23 cellular contexts compared by ENCODE assay signal in the genomic region with DNA sequence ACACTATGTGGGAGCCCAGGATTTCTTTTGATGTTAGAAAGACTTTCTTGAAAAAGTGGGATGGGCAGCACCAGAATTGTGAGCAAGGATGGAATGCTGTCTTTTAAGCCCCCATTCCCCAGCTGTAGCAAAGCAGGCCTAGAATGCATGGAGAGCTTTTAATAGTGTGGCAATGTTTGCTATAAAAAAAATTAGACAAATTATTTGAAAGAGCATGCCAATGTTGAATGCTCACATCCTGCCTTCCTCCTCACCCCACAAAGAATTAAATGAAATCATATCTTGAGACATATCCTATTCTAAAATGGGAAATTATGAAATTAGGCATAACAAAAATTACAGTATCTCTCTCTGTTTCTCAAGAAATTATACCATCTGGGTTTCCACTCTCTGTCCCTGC.
DNase-seq lines count a peak whose midpoint lies in the region; ATAC-seq, FAIRE-seq and TF ChIP-seq lines count a peak whose summit lies in the region.
"Had no signal": no experiment of that assay in that cellular context is flagged by ENCODE, and none has a peak within 500 bp of the region (broad histone marks: within the 10 kb centered on the region; RNA-seq: fewer than 3 reads in every experiment).

No MANE protein-coding gene starts in this region.

- H3K4me3 ChIP-seq in bronchial epithelial cell (ENCODE audit: low read depth, low read length) = no peak overlapping the region
- no peak overlapping the region for H3K4me3 ChIP-seq in foreskin fibroblast (ENCODE audit: low read depth in 1 of 2, low read length in 2 of 2)
- H3K4me3 ChIP-seq: A549, heart right ventricle, smooth muscle cell had no signal

- TF ChIP-seq CTCF in bronchial epithelial cell (IDR thresholded peaks at IDR 0.05; ENCODE audit: insufficient read depth, low read length, severe bottlenecking) = no peak
- TF ChIP-seq CTCF in foreskin fibroblast (IDR thresholded peaks at IDR 0.05; ENCODE audit: low read depth, low read length) = no peak

- no peaks in the 10 kb centered on the region for H3K36me3 ChIP-seq in bronchial epithelial cell (ENCODE audit: control insufficient read depth, insufficient read depth, low read length)
- H3K36me3 ChIP-seq: heart right ventricle had no signal

- DNase-seq in AG08395 (ENCODE audit: low spot score) (peak; percentile 46), HS-27A (ENCODE audit: low read depth) (peak; percentile 19), bronchial epithelial cell (ENCODE audit: low read depth) (peak; percentile 58), foreskin fibroblast (peak; percentile 37 to 68), D341Med (ENCODE audit: low spot score) (no peak), DMS53 treated with DMSO at 0.1 percent for 48 hours (lab: John Stamatoyannopoulos, UW; ENCODE audit: unreplicated experiment) (no peak)
- DNase-seq: activated CD4-positive, CD25-positive, alpha-beta regulatory T cell treated with anti-CD3 and anti-CD28 coated beads, Interleukin-2, amount 50 U/mL, for 72 hours; activated CD8-positive, alpha-beta T cell treated with anti-CD3 and anti-CD28 coated beads, Interleukin-2, amount 10 ng/mL, durations not matched to agents 7 days and 5 days; activated effector memory CD4-positive, alpha-beta T cell treated with anti-CD3 and anti-CD28 coated beads, Interleukin-2, amount 50 U/mL, for 16 hours; activated T-cell treated with anti-CD3 and anti-CD28 coated beads for 4 hours; GOT3; heart right ventricle; left colon; NCI-H1048; NCI-H187; NCI-H69 had no signal

- H3K27me3 ChIP-seq in bronchial epithelial cell (ENCODE audit: control insufficient read depth, insufficient read depth, low read length) = no peaks in the 10 kb centered on the region

- ATAC-seq in HG02642 (IDR thresholded peaks at IDR 0.05; ENCODE audit: poor library complexity, unreplicated experiment) = no peak
- no peak for ATAC-seq in GM19463 (IDR thresholded peaks at IDR 0.05; ENCODE audit: unreplicated experiment)
- ATAC-seq: A549; activated CD8-positive, alpha-beta T cell treated with anti-CD3 and anti-CD28 coated beads, Interleukin-2, amount 10 ng/mL, durations not matched to agents 7 days and 5 days; heart right ventricle; left colon; stimulated activated effector memory CD8-positive, alpha-beta T cell treated with anti-CD3 and anti-CD28 coated beads, Interleukin-12 subunit alpha, Interleukin-12 subunit beta, amount 100 ng/mL, for 72 hours had no signal

- FAIRE-seq in bronchial epithelial cell (lab: Jason Lieb, UNC) = no peak
- FAIRE-seq: A549, D721Med, GM18507 had no signal

Comparison
In these comparisons a context has a peak if more than half of its experiments do, and no peak if none do; other contexts are left out.
1. DNase-seq: peak in AG08395 (single experiment), HS-27A (single experiment), bronchial epithelial cell (single experiment) and foreskin fibroblast (2 of 2); none in D341Med (single experiment) and DMS53 treated with DMSO at 0.1 percent for 48 hours (single experiment).